ENCODE assay signal across 13 cellular contexts in the genomic region with DNA sequence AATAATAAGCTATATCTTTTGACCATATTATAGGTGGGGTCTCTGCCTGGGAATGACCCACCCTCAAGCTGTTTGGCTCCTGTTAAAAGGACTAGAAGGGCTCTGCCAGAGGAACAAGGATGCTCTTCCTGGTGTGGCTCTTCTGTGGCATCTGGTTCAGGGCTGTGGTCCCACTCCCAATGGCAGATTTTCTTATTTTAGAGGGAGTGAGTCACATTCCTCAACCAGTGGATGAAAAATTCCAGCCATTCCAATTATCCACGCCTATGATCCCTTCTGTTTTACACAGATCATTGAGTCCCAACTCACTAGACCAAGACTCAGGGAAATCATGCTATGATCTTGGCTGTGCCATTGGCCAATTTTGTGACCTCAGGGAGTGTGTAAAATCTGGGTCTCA.
DNase-seq lines count a peak whose midpoint lies in the region; ATAC-seq, FAIRE-seq and TF ChIP-seq lines count a peak whose summit lies in the region.
"Had no signal": no experiment of that assay in that cellular context is flagged by ENCODE, and none has a peak within 500 bp of the region (broad histone marks: within the 10 kb centered on the region; RNA-seq: fewer than 3 reads in every experiment).

No MANE protein-coding gene starts in this region.

- H3K27ac ChIP-seq in mesodermal cell (ENCODE audit: low read depth, low read length, severe bottlenecking) = peak overlapping the region; percentile 98
- H3K27ac ChIP-seq: BLaER1, VCaP had no signal

- peak; percentile 67 for DNase-seq in BJ (ENCODE audit: low read depth)
- DNase-seq in RCC 7860 (ENCODE audit: low spot score) = peak; percentile 75
- peak; percentile 46 for DNase-seq in epithelial cell of esophagus (ENCODE audit: low read depth)
- DNase-seq in GOT3 (lab: John Stamatoyannopoulos, UW) = no peak
- no peak for DNase-seq in middle frontal gyrus (ENCODE audit: extremely low spot score, low spot score)
- DNase-seq: erythroblast, midbrain, NCI-H1105 had no signal

- CTCF ChIA-PET in BJ (lab: Yijun Ruan, JAX) = no interaction called here

- H3K27me3 ChIP-seq in BJ (ENCODE audit: control insufficient read depth, insufficient read depth, low read length) = no peaks in the 10 kb centered on the region
- H3K27me3 ChIP-seq: BLaER1 had no signal

- no peaks in the 10 kb centered on the region for H3K36me3 ChIP-seq in BJ (ENCODE audit: control insufficient read depth, insufficient read depth, low read length)
- H3K36me3 ChIP-seq in mesodermal cell (ENCODE audit: control insufficient read depth, insufficient read depth, low read length) = no peaks in the 10 kb centered on the region
- H3K36me3 ChIP-seq: BLaER1 had no signal

- FAIRE-seq in RCC 7860 (lab: Jason Lieb, UNC) = peak; percentile 91

- 83% methylated on average over 1 of the region's 1 CpG; no CpG with 5 or more reads in 1 of the 2 experiments for WGBS in mesodermal cell (ENCODE audit: insufficient coverage in 2 of 2), 2 experiments

- no peak overlapping the region for H3K4me3 ChIP-seq in BJ (ENCODE audit: low read depth, low read length)
- no peak overlapping the region for H3K4me3 ChIP-seq in epithelial cell of esophagus (ENCODE audit: low read length)
- no peak overlapping the region for H3K4me3 ChIP-seq in mesodermal cell (ENCODE audit: extremely low read depth, insufficient read depth, low read length, poor library complexity, severe bottlenecking)
- H3K4me3 ChIP-seq: BLaER1 had no signal

- TF ChIP-seq CTCF in BJ (IDR thresholded peaks at IDR 0.05; ENCODE audit: insufficient read depth, low read depth, low read length) (no peak), epithelial cell of esophagus (IDR thresholded peaks at IDR 0.05; ENCODE audit: insufficient read depth, low read depth, low read length, missing control alignments) (no peak)

- POLR2A ChIA-PET in BJ (lab: Charles Lee) = interaction anchor here (0.6 to 1.1 kb wide), 2 partner anchors 15 to 22 kb away, joined by 3 to 9 read pairs; no protein-coding TSS in a partner anchor

- peaks cover 15% of the 10 kb centered on the region for H3K4me1 ChIP-seq in mesodermal cell (ENCODE audit: control insufficient read depth, insufficient read depth, low read length, poor library complexity, severe bottlenecking)
- H3K4me1 ChIP-seq: BLaER1 had no signal

- no peak for ATAC-seq in HG03469 (IDR thresholded peaks at IDR 0.05; ENCODE audit: unreplicated experiment)
- ATAC-seq in GM18870 (IDR thresholded peaks at IDR 0.05; ENCODE audit: unreplicated experiment) = no peak

- no peaks in the 10 kb centered on the region for H3K9me3 ChIP-seq in mesodermal cell (ENCODE audit: control insufficient read depth, low read length)
- H3K9me3 ChIP-seq: BLaER1 had no signal

Comparison
In these comparisons a context has a peak if more than half of its experiments do, and no peak if none do; other contexts are left out.
1. DNase-seq: peak in BJ (single experiment), RCC 7860 (single experiment) and epithelial cell of esophagus (single experiment); none in GOT3 (single experiment) and middle frontal gyrus (single experiment).